In genomic region chr1:15384301-15384901, GRCh38 we compare ENCODE assay signal across 9 cellular contexts. TPM values are rescaled to one million over a fixed set of nuclear protein-coding genes. Genes with fewer than 3 reads are reported as not detected.
DNase-seq lines count a peak whose midpoint lies in the region; ATAC-seq, FAIRE-seq and TF ChIP-seq lines count a peak whose summit lies in the region.
"Had no signal": no experiment of that assay in that cellular context is flagged by ENCODE, and none has a peak within 500 bp of the region (broad histone marks: within the 10 kb centered on the region; RNA-seq: fewer than 3 reads in every experiment).

No MANE protein-coding gene starts in this region.

- TF ChIP-seq RAD21 in GM12878 (IDR thresholded peaks at IDR 0.05; ENCODE audit: insufficient read depth, low read depth, low read length): 0 out of 2 replicates have a peak, but pooled peaks have one; percentile 21

- H4K20me1 ChIP-seq in GM12878 (ENCODE audit: control insufficient read depth, insufficient read depth): no peaks in the 10 kb centered on the region

- H3K36me3 Mint-ChIP-seq in activated CD8-positive, alpha-beta T cell treated with anti-CD3 and anti-CD28 coated beads for 36 hours (ENCODE audit: low read depth): no peaks in the 10 kb centered on the region

- no peaks in the 10 kb centered on the region for H3K79me2 ChIP-seq in GM12878 (ENCODE audit: control insufficient read depth, insufficient read depth, low read length)

- no peaks in the 10 kb centered on the region for H3K9me3 ChIP-seq in GM12878 (replicated peaks; ENCODE audit: control insufficient read depth, insufficient read depth, low read length)
- no peaks in the 10 kb centered on the region for H3K9me3 ChIP-seq in mucosa of descending colon
- no peaks in the 10 kb centered on the region for H3K9me3 ChIP-seq in suprapubic skin

- POLR2A ChIA-PET in GM10248 (lab: Yijun Ruan, JAX) (no interaction called here), GM12878 (lab: Charles Lee) (interaction anchor here (0.5 kb wide), 1 partner anchor 80 kb away, joined by 11 read pairs; no protein-coding TSS in a partner anchor)
- POLR2A ChIA-PET in activated CD8-positive, alpha-beta T cell treated with anti-CD3 and anti-CD28 coated beads for 36 hours (lab: Charles Lee): no interaction called here

- 22% methylated on average over 20 of the region's 20 CpGs for WGBS in GM12878 (ENCODE audit: insufficient coverage, insufficient replicate concordance, low lambda C conversion rate, missing lambda C conversion rate)
- 62% methylated on average over 19 of the region's 20 CpGs for WGBS in suprapubic skin

- H3K36me3 ChIP-seq in GM12878 (ENCODE audit: control insufficient read depth in 2 of 2, insufficient read depth in 2 of 2, low read length in 1 of 2): no peaks in the 10 kb centered on the region
- no peaks in the 10 kb centered on the region for H3K36me3 ChIP-seq in mucosa of descending colon (ENCODE audit: low read depth)
- no peaks in the 10 kb centered on the region for H3K36me3 ChIP-seq in suprapubic skin

- peaks cover 17% of the 10 kb centered on the region for H3K27me3 Mint-ChIP-seq in activated CD8-positive, alpha-beta T cell treated with anti-CD3 and anti-CD28 coated beads for 36 hours

- no peaks in the 10 kb centered on the region for H3K9me3 Mint-ChIP-seq in activated CD8-positive, alpha-beta T cell treated with anti-CD3 and anti-CD28 coated beads for 36 hours

- intact Hi-C loops in GM12878 (cut with micrococcal nuclease; ENCODE audit: unreplicated experiment) (no loop called here), mucosa of descending colon (cut with DNase I, micrococcal nuclease) (no loop called here)
- intact Hi-C loops in activated CD8-positive, alpha-beta T cell treated with anti-CD3 and anti-CD28 coated beads for 36 hours (cut with micrococcal nuclease): no loop called here

- CTCF ChIA-PET in GM10248 (lab: Yijun Ruan, JAX): interaction anchor here (1.5 kb wide), 1 partner anchor 60 kb away, joined by 4 read pairs; no protein-coding TSS in a partner anchor
- CTCF ChIA-PET in GM12878 (lab: Yijun Ruan, JAX): interaction anchor here (0.6 kb wide), 1 partner anchor 1231 kb away, joined by 3 read pairs; no protein-coding TSS in a partner anchor
- CTCF ChIA-PET in activated CD8-positive, alpha-beta T cell treated with anti-CD3 and anti-CD28 coated beads for 36 hours (lab: Charles Lee): no interaction called here

- in situ Hi-C loops in GM12878 (cut with MboI): no loop called here

- H3K4me1 ChIP-seq in GM12878 (ENCODE audit: control insufficient read depth, insufficient read depth, low read length) (peaks cover 28% of the 10 kb centered on the region), mucosa of descending colon (ENCODE audit: low read depth) (no peaks in the 10 kb centered on the region), suprapubic skin (no peaks in the 10 kb centered on the region)

- peaks cover 8% of the 10 kb centered on the region for H3K4me1 Mint-ChIP-seq in activated CD8-positive, alpha-beta T cell treated with anti-CD3 and anti-CD28 coated beads for 36 hours (ENCODE audit: low read depth)

- SMC1A ChIA-PET in GM12878 (lab: Charles Lee; ENCODE audit: uncharacterized antibody, unreplicated experiment): no interaction called here

- no peak overlapping the region for H3K27ac Mint-ChIP-seq in activated CD8-positive, alpha-beta T cell treated with anti-CD3 and anti-CD28 coated beads for 36 hours

- H3K4me2 ChIP-seq in GM12878 (ENCODE audit: control insufficient read depth, insufficient read depth): peak overlapping the region; percentile 85

- RAD21 ChIA-PET in GM12878 (lab: Charles Lee; ENCODE audit: unreplicated experiment): interaction anchor here (1.2 kb wide), 1 partner anchor 46 kb away, joined by 3 read pairs; no protein-coding TSS in a partner anchor

- no peaks in the 10 kb centered on the region for H3K27me3 ChIP-seq in GM12878 (replicated peaks in 1 of 2; ENCODE audit: control insufficient read depth in 2 of 2, insufficient read depth in 2 of 2, low read length in 1 of 2)
- no peaks in the 10 kb centered on the region for H3K27me3 ChIP-seq in suprapubic skin

- no peak overlapping the region for H3K4me3 Mint-ChIP-seq in activated CD8-positive, alpha-beta T cell treated with anti-CD3 and anti-CD28 coated beads for 36 hours

- FAIRE-seq in GM12878 (lab: Jason Lieb, UNC): peak; percentile 88

- TF ChIP-seq CTCF in GM10248 (IDR thresholded peaks at IDR 0.05; ENCODE audit: control extremely low read depth, extremely low read depth, low read depth, missing control alignments) (no peak), GM12878 (IDR thresholded peaks at IDR 0.05 in 2 of 3, conservative IDR thresholded peaks at IDR 0.05 in 1 of 3; ENCODE audit: control insufficient read depth in 2 of 3, extremely low read depth in 1 of 3, insufficient read depth in 1 of 3, low read depth in 3 of 3, low read length in 3 of 3) (peak in 1 of 3 experiments; percentile 19; a peak in 1 of 6 replicates), mucosa of descending colon (IDR thresholded peaks at IDR 0.05) (no peak), suprapubic skin (IDR thresholded peaks at IDR 0.05) (no peak)
- TF ChIP-seq CTCF in activated CD8-positive, alpha-beta T cell treated with anti-CD3 and anti-CD28 coated beads for 36 hours (IDR thresholded peaks at IDR 0.05): no peak

- peak; percentile 70 for ATAC-seq in HG02798 (IDR thresholded peaks at IDR 0.05; ENCODE audit: poor library complexity, unreplicated experiment)
- ATAC-seq in GM12878: peak; percentile 93
- ATAC-seq in mucosa of descending colon: peak; percentile 45
- no peak for ATAC-seq in activated CD8-positive, alpha-beta T cell treated with anti-CD3 and anti-CD28 coated beads for 36 hours
- ATAC-seq in HG02973 (IDR thresholded peaks at IDR 0.05; ENCODE audit: unreplicated experiment): no peak

- TF ChIP-seq EP300 in GM12878 (IDR thresholded peaks at IDR 0.05; ENCODE audit: borderline replicate concordance in 1 of 2, control insufficient read depth in 1 of 2, low read depth in 2 of 2, low read length in 2 of 2) (no peak), suprapubic skin (IDR thresholded peaks at IDR 0.05) (no peak)

- peak overlapping the region; percentile 32; the same call in 1 of the 2 replicates for H3K9ac ChIP-seq in GM12878 (ENCODE audit: control insufficient read depth, insufficient read depth, low read length)

- no TSS peak for BruUV-seq in GM12878 (replicated peaks; lab: Mats Ljungman, UMichigan)

- H3K4me3 ChIP-seq in GM12878: peak overlapping the region; percentile 54; the same call in 1 of the 2 replicates
- no peak overlapping the region for H3K4me3 ChIP-seq in mucosa of descending colon
- H3K4me3 ChIP-seq in suprapubic skin: no peak overlapping the region

- peak overlapping the region; percentile 90 for H2AFZ ChIP-seq in GM12878 (ENCODE audit: control insufficient read depth, low read depth, low read length)

- H3K27ac ChIP-seq in GM12878 (ENCODE audit: control insufficient read depth, insufficient read depth): no peak overlapping the region
- H3K27ac ChIP-seq in suprapubic skin: no peak overlapping the region

- TF ChIP-seq POLR2A in GM12878 (IDR thresholded peaks at IDR 0.05; ENCODE audit: low read depth, low read length) (peak; percentile 38; the same call in 1 of the 2 replicates), suprapubic skin (IDR thresholded peaks at IDR 0.05) (no peak)

- DNase-seq in GM10248 (ENCODE audit: extremely low spot score): peak; percentile 78
- peak; percentile 24 for DNase-seq in GM12878 (ENCODE audit: low read depth, low spot score)
- DNase-seq in mucosa of descending colon: no peak
- no peak for DNase-seq in suprapubic skin (ENCODE audit: low spot score in 2 of 2)
- DNase-seq in activated CD8-positive, alpha-beta T cell treated with anti-CD3 and anti-CD28 coated beads for 36 hours: no peak
- no peak for DNase-seq in SK-N-DZ (ENCODE audit: low spot score)
- DNase-seq: activated CD4-positive, alpha-beta T cell treated with anti-CD3 and anti-CD28 coated beads for 48 hours had no signal

RNA-seq across cellular contexts. Expression of gene EFHD2, which starts 25.3 kb away (rescaled TPM):
- 16.2 and 21.3 TPM in 2 replicates for total RNA-seq in GM12878 (2013; cell fraction: nucleolus; rRNA removed)
- total RNA-seq in GM12878 (2014; rRNA removed) (68.9 and 85.1 TPM in 2 replicates), GM12878 (2014; rRNA removed; fragmentation: Illumina TruSeq; extraction: Trizol) (25.7 and 31.5 TPM in 2 replicates), GM12878 (2021) (106 and 107 TPM in 2 replicates), mucosa of descending colon (100 to 1,000 TPM in 2 of 3 donors, 10 to 100 TPM in 1; 89.5 to 197 (median 154) TPM), suprapubic skin (10 to 100 TPM; 43.5 to 54.4 (median 49.9) TPM)
- 21.5 TPM for polyA plus RNA-seq in GM12878 (2011; ENCODE audit: low read depth)
- polyA plus RNA-seq in GM12878 (2011; rRNA removed) (27.6 and 47.2 TPM in 2 replicates), GM12878 (2014; fragmentation: Illumina TruSeq; extraction: Trizol) (8.7 and 31.3 TPM in 2 replicates), GM12878 (2014; fragmentation: Nextera tagmentation; extraction: Ambion mirVana) (1 to 10 TPM; 4.0 to 6.6 TPM), GM12878 (2014; rRNA removed) (99.2 and 126 TPM in 2 replicates), GM12878 (2016; fragmentation: Nextera tagmentation; extraction: Ambion mirVana) (100 to 1,000 TPM in 1 of 2 experiments, 10 to 100 TPM in 1; 96.3 to 114 TPM)
- polyA plus RNA-seq in GM12878 (2011; cell fraction: cytosol; rRNA removed): 57.7 and 83.4 TPM in 2 replicates
- polyA plus RNA-seq in GM12878 (2011; cell fraction: nucleus; rRNA removed): 55.8 and 67.2 TPM in 2 replicates
- polyA plus RNA-seq in GM12878 (2012): 54.9 and 67.3 TPM in 2 replicates
- 13.5 and 27.4 TPM in 2 replicates for polyA minus RNA-seq in GM12878 (2011; rRNA and poly(A)+ RNA removed)
- polyA minus RNA-seq in GM12878 (2011; cell fraction: cytosol; rRNA and poly(A)+ RNA removed): 21.4 and 25.4 TPM in 2 replicates
- polyA minus RNA-seq in GM12878 (2011; cell fraction: nucleus; rRNA and poly(A)+ RNA removed): 6.2 and 10.5 TPM in 2 replicates
- 10 to 100 TPM; 45.6 to 45.8 TPM for total RNA-seq in activated CD8-positive, alpha-beta T cell treated with anti-CD3 and anti-CD28 coated beads for 36 hours
- 13.7 and 15.2 TPM in 2 replicates for polyA plus RNA-seq in SK-N-DZ (2014; cell fraction: cytosol; rRNA removed)
- polyA plus RNA-seq in SK-N-DZ (2014; cell fraction: nucleus; rRNA removed): 13.3 and 14.1 TPM in 2 replicates

RNA-seq across cellular contexts. Expression of gene CTRC, which starts 53.8 kb away (rescaled TPM):
- not detected in 2 replicates for total RNA-seq in GM12878 (2013; cell fraction: nucleolus; rRNA removed)
- total RNA-seq in GM12878 (2014; rRNA removed): not detected in 2 replicates
- not detected in 2 replicates for total RNA-seq in GM12878 (2014; rRNA removed; fragmentation: Illumina TruSeq; extraction: Trizol)
- 1.5 and 1.9 TPM in 2 replicates for total RNA-seq in GM12878 (2021)
- not detected for polyA plus RNA-seq in GM12878 (2011; ENCODE audit: low read depth)
- polyA plus RNA-seq in GM12878 (2011; rRNA removed): not detected in 2 replicates
- polyA plus RNA-seq in GM12878 (2011; cell fraction: cytosol; rRNA removed): not detected in 2 replicates
- 0.22 TPM in 1 of 2 replicates, not detected in the other for polyA plus RNA-seq in GM12878 (2011; cell fraction: nucleus; rRNA removed)
- not detected in 2 replicates for polyA plus RNA-seq in GM12878 (2012)
- 0.79 TPM in 1 of 2 replicates, not detected in the other for polyA plus RNA-seq in GM12878 (2014; fragmentation: Illumina TruSeq; extraction: Trizol)
- polyA plus RNA-seq in GM12878 (2014; fragmentation: Nextera tagmentation; extraction: Ambion mirVana): not detected
- 0.03 TPM in 1 of 2 replicates, not detected in the other for polyA plus RNA-seq in GM12878 (2014; rRNA removed)
- polyA plus RNA-seq in GM12878 (2016; fragmentation: Nextera tagmentation; extraction: Ambion mirVana): not detected
- polyA minus RNA-seq in GM12878 (2011; rRNA and poly(A)+ RNA removed): not detected in 2 replicates
- polyA minus RNA-seq in GM12878 (2011; cell fraction: cytosol; rRNA and poly(A)+ RNA removed): not detected in 2 replicates
- not detected in 2 replicates for polyA minus RNA-seq in GM12878 (2011; cell fraction: nucleus; rRNA and poly(A)+ RNA removed)
- total RNA-seq in mucosa of descending colon: not detected
- total RNA-seq in suprapubic skin: 1 to 10 TPM in 2 of 4 donors, not detected in 2; 1.5 to 2.3 TPM
- total RNA-seq in activated CD8-positive, alpha-beta T cell treated with anti-CD3 and anti-CD28 coated beads for 36 hours: not detected
- not detected in 2 replicates for polyA plus RNA-seq in SK-N-DZ (2014; cell fraction: cytosol; rRNA removed)
- polyA plus RNA-seq in SK-N-DZ (2014; cell fraction: nucleus; rRNA removed): not detected in 2 replicates

Comparison
In these comparisons a context has a peak if more than half of its experiments do, and no peak if none do; other contexts are left out.
1. DNase-seq: peak in GM10248 (single experiment) and GM12878 (single experiment); none in mucosa of descending colon (0 of 3), suprapubic skin (0 of 2), activated CD8-positive, alpha-beta T cell treated with anti-CD3 and anti-CD28 coated beads for 36 hours (single experiment) and SK-N-DZ (single experiment).
2. ATAC-seq: peak in HG02798 (single experiment), GM12878 (single experiment) and mucosa of descending colon (single experiment); none in activated CD8-positive, alpha-beta T cell treated with anti-CD3 and anti-CD28 coated beads for 36 hours (single experiment) and HG02973 (single experiment).